In genomic region chrX:19902110-19902509, GRCh38 we compare ENCODE assay signal across 20 cellular contexts.
"Had no signal": no experiment of that assay in that cellular context is flagged by ENCODE, and none has a peak within 500 bp of the region (broad histone marks: within the 10 kb centered on the region; RNA-seq: fewer than 3 reads in every experiment).

No MANE protein-coding gene starts in this region.

- H3K27me3 Mint-ChIP-seq: activated T-helper 17 cell treated with anti-CD3 and anti-CD28 coated beads, Interleukin-2, amount 50 U/mL, for 72 hours; effector memory CD8-positive, alpha-beta T cell had no signal

- H3K4me3 ChIP-seq: coronary artery, lung, spleen, stomach, testis had no signal

- H3K27ac Mint-ChIP-seq: activated T-helper 17 cell treated with anti-CD3 and anti-CD28 coated beads, Interleukin-2, amount 50 U/mL, for 72 hours; effector memory CD8-positive, alpha-beta T cell; mesothelial cell of epicardium; nephron progenitor cell had no signal

- H3K9me3 Mint-ChIP-seq: activated T-helper 17 cell treated with anti-CD3 and anti-CD28 coated beads, Interleukin-2, amount 50 U/mL, for 72 hours; effector memory CD8-positive, alpha-beta T cell had no signal

- DNase-seq: activated CD4-positive, alpha-beta T cell treated with anti-CD3 and anti-CD28 coated beads, Interleukin-2, amount 50 U/mL, for 1 hour; activated naive CD4-positive, alpha-beta T cell treated with Interleukin-2 at 50 U/mL for 16 hours; aorta; caudate nucleus; effector memory CD8-positive, alpha-beta T cell; hypothalamus; nephron progenitor cell; occipital lobe; spleen; stomach; T-helper 1 cell; T1000; testis had no signal

- H3K36me3 ChIP-seq: spleen, stomach had no signal

- H3K36me3 Mint-ChIP-seq: mesothelial cell of epicardium had no signal

- H3K27me3 ChIP-seq: spleen, testis had no signal

- H3K9me3 ChIP-seq: spleen, stomach, testis had no signal

- H3K4me1 ChIP-seq: testis had no signal

- ATAC-seq: activated CD4-positive, CD25-positive, alpha-beta regulatory T cell treated with anti-CD3 and anti-CD28 coated beads, Interleukin-2, amount 50 U/mL, for 24 hours; activated T-helper 17 cell treated with anti-CD3 and anti-CD28 coated beads, Interleukin-2, amount 50 U/mL, for 72 hours; effector memory CD8-positive, alpha-beta T cell; SK-N-SH treated with all-trans-retinoic acid at 6 μM for 48 hours had no signal

- H3K4me1 Mint-ChIP-seq: nephron progenitor cell had no signal

- H3K4me3 Mint-ChIP-seq: activated T-helper 17 cell treated with anti-CD3 and anti-CD28 coated beads, Interleukin-2, amount 50 U/mL, for 72 hours; effector memory CD8-positive, alpha-beta T cell; mesothelial cell of epicardium; nephron progenitor cell had no signal

- H3K27ac ChIP-seq: coronary artery, epithelial cell of prostate, spleen, stomach, testis had no signal
